16 cellular contexts compared by ENCODE assay signal in genomic region chr4:21327976-21328700, GRCh38.
DNase-seq lines count a peak whose midpoint lies in the region; ATAC-seq and TF ChIP-seq lines count a peak whose summit lies in the region.
"Had no signal": no experiment of that assay in that cellular context is flagged by ENCODE, and none has a peak within 500 bp of the region (broad histone marks: within the 10 kb centered on the region; RNA-seq: fewer than 3 reads in every experiment).

No MANE protein-coding gene starts in this region.

- CTCF ChIA-PET in WTC11 (lab: Charles Lee): no interaction called here

- H3K9me3 ChIP-seq in right cardiac atrium (ENCODE audit: control insufficient read depth, low read length): no peaks in the 10 kb centered on the region

- H3K27ac ChIP-seq in epithelial cell of prostate (peak overlapping the region; percentile 44), right cardiac atrium (ENCODE audit: low read length) (no peak overlapping the region)
- H3K27ac ChIP-seq: GM23248 had no signal

- no peak overlapping the region for H3K4me3 ChIP-seq in right cardiac atrium (ENCODE audit: low read length)
- H3K4me3 ChIP-seq: GM23248 had no signal

- H3K27ac Mint-ChIP-seq in WTC11: 0 out of 2 replicates have a peak overlapping the region, but pooled peaks have one; percentile 51
- H3K27ac Mint-ChIP-seq: CD4-positive, alpha-beta memory T cell had no signal

- no peaks in the 10 kb centered on the region for H3K27me3 Mint-ChIP-seq in WTC11 (ENCODE audit: low read depth)
- H3K27me3 Mint-ChIP-seq: CD4-positive, alpha-beta memory T cell had no signal

- no peak for ATAC-seq in WTC11
- ATAC-seq in GM18909 (IDR thresholded peaks at IDR 0.05; ENCODE audit: poor library complexity, unreplicated experiment): no peak
- ATAC-seq in HG03159 (IDR thresholded peaks at IDR 0.05; ENCODE audit: unreplicated experiment): no peak
- ATAC-seq in right cardiac atrium: no peak

- H3K27me3 ChIP-seq in right cardiac atrium (ENCODE audit: control insufficient read depth, insufficient read depth): no peaks in the 10 kb centered on the region

- DNase-seq in HT1080 (ENCODE audit: low read depth) (peak; percentile 10), WTC11 (ENCODE audit: low spot score) (no peak), epithelial cell of prostate (ENCODE audit: low read depth, low spot score) (peak; percentile 51), kidney tubule cell (ENCODE audit: low spot score) (peak; percentile 21), activated gamma-delta T cell (lab: John Stamatoyannopoulos, UW) (no peak), right cardiac atrium (no peak)
- DNase-seq: C1 segment of cervical spinal cord; Caco-2; CD4-positive, alpha-beta memory T cell; DMS153; DND-41; GM23248; H7; HCEC 1CT had no signal

- WGBS in right cardiac atrium: 80% methylated on average over 3 of the region's 3 CpGs

- H3K4me3 Mint-ChIP-seq in WTC11: no peak overlapping the region
- H3K4me3 Mint-ChIP-seq: CD4-positive, alpha-beta memory T cell had no signal

- intact Hi-C loops in right cardiac atrium (cut with DNase I): no loop called here

- POLR2A ChIA-PET in WTC11 (lab: Charles Lee): interaction anchor here (0.9 kb wide), 1 partner anchor 442 kb away, joined by 4 read pairs; no protein-coding TSS in a partner anchor

- no peaks in the 10 kb centered on the region for H3K4me1 Mint-ChIP-seq in WTC11
- H3K4me1 Mint-ChIP-seq: CD4-positive, alpha-beta memory T cell had no signal

- no peaks in the 10 kb centered on the region for H3K4me1 ChIP-seq in right cardiac atrium (ENCODE audit: control insufficient read depth, insufficient read depth, low read length)
- H3K4me1 ChIP-seq: Caco-2 had no signal

- no peak for TF ChIP-seq CTCF in WTC11 (IDR thresholded peaks at IDR 0.05)

- H3K36me3 Mint-ChIP-seq in WTC11: peaks cover 6% of the 10 kb centered on the region; the same call in 1 of the 2 replicates
- H3K36me3 Mint-ChIP-seq: CD4-positive, alpha-beta memory T cell had no signal

- peaks cover 34% of the 10 kb centered on the region for H3K9me3 Mint-ChIP-seq in WTC11

TF ChIP-seq in WTC11, 78 proteins besides CTCF, POLR2A, EP300 and RAD21:
- TF ChIP-seq TCF7 (CRISPR knock-in tag; IDR thresholded peaks at IDR 0.05; ENCODE audit: low read depth) (no peak), ELF4 (CRISPR knock-in tag; IDR thresholded peaks at IDR 0.05; ENCODE audit: low read depth) (no peak), RORB (CRISPR knock-in tag; IDR thresholded peaks at IDR 0.05) (no peak)
TF ChIP-seq in WTC11: peak in this region for 0.

Comparison
In these comparisons a context has a peak if more than half of its experiments do, and no peak if none do; other contexts are left out.
1. DNase-seq: peak in HT1080 (single experiment), epithelial cell of prostate (single experiment) and kidney tubule cell (single experiment); none in WTC11 (single experiment), activated gamma-delta T cell (single experiment) and right cardiac atrium (0 of 3).